In the genomic region with DNA sequence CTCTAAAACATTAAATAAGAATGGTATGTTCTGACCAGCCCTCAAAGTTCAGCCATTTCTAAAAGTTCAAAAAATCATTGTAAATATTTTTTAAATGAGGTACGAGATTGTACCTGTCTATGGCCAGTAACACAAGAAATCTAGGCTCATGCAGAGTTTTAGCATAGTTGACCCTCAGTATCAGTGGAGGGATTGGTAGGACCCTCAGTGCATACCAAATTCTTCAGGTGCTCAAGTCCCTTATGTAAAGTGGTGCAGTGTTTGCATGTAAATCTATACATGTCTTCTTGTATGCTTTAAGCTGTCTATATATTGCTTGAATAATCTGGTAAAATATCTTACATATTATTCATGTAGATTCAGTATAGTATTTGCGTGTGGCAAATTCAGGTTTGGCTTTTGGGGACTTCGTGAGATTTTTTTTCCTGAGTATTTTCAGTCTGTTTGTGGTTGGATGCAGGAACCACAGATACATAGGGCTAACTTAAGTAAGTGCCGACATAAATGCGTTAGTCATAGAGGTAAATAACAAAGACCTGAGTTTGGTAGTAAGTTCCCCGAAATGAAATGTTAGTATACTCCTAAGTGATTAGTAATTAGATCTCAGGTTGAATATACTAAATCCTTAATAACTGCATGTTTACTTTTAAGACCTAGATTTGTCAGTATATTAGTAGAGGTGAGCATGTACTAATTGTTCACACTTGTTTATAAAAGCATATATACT, we compare ENCODE assay signal across 17 cellular contexts. TPM values are rescaled to one million over a fixed set of nuclear protein-coding genes. Genes with fewer than 3 reads are reported as not detected.
"Had no signal": no experiment of that assay in that cellular context is flagged by ENCODE, and none has a peak within 500 bp of the region (broad histone marks: within the 10 kb centered on the region; RNA-seq: fewer than 3 reads in every experiment).

No MANE protein-coding gene starts in this region.

- H3K27me3 ChIP-seq: adrenal gland, heart left ventricle, transverse colon had no signal

- FAIRE-seq: frontal cortex, islet of Langerhans, TTC549 had no signal

- DNase-seq: activated CD4-positive, CD25-positive, alpha-beta regulatory T cell; activated CD8-positive, alpha-beta memory T cell treated with anti-CD3 and anti-CD28 coated beads, Interleukin-2, amount 10 ng/mL, durations not matched to agents 7 days and 5 days; activated naive CD4-positive, alpha-beta T cell treated with Interleukin-2 at 50 U/mL for 16 hours; adrenal gland; central memory CD4-positive, alpha-beta T cell; cortex of kidney; effector memory CD4-positive, alpha-beta T cell; heart left ventricle; naive thymus-derived CD4-positive, alpha-beta T cell; nucleus accumbens; right cardiac atrium; transverse colon had no signal

- H3K4me2 ChIP-seq: smooth muscle cell had no signal

- H3K9me3 ChIP-seq: adrenal gland, heart left ventricle, transverse colon had no signal

- H3K4me3 ChIP-seq: adrenal gland, heart left ventricle, smooth muscle cell, transverse colon had no signal

- ATAC-seq: activated CD8-positive, alpha-beta memory T cell treated with anti-CD3 and anti-CD28 coated beads, Interleukin-2, amount 10 ng/mL, durations not matched to agents 7 days and 5 days; heart left ventricle; naive thymus-derived CD4-positive, alpha-beta T cell; right cardiac atrium had no signal

- H3K27ac ChIP-seq: adrenal gland, heart left ventricle, transverse colon had no signal

RNA-seq across cellular contexts. Expression of gene GPC5, which starts 43.2 kb away (rescaled TPM):
- total RNA-seq: activated CD8-positive, alpha-beta memory T cell treated with anti-CD3 and anti-CD28 coated beads, Interleukin-2, amount 10 ng/mL, durations not matched to agents 7 days and 5 days had no signal
- polyA plus RNA-seq: fibroblast of lung; naive thymus-derived CD4-positive, alpha-beta T cell had no signal
